11 cellular contexts compared by ENCODE assay signal in genomic region chr1:197675475-197676324, GRCh38.
DNase-seq lines count a peak whose midpoint lies in the region; ATAC-seq, FAIRE-seq and TF ChIP-seq lines count a peak whose summit lies in the region.
"Had no signal": no experiment of that assay in that cellular context is flagged by ENCODE, and none has a peak within 500 bp of the region (broad histone marks: within the 10 kb centered on the region; RNA-seq: fewer than 3 reads in every experiment).

No MANE protein-coding gene starts in this region.

- H3K9me3 ChIP-seq in kidney (ENCODE audit: control insufficient read depth in 1 of 2, low read length in 2 of 2) (no peaks in the 10 kb centered on the region), uterus (no peaks in the 10 kb centered on the region)
- H3K9me3 ChIP-seq: SJCRH30 had no signal

- no peaks in the 10 kb centered on the region for H3K27me3 Mint-ChIP-seq in WTC11 (ENCODE audit: low read depth)
- H3K27me3 Mint-ChIP-seq: CD4-positive, CD25-positive, alpha-beta regulatory T cell had no signal

- H3K36me3 ChIP-seq in kidney (ENCODE audit: control insufficient read depth in 1 of 2, insufficient read depth in 2 of 2, low read length in 2 of 2) (no peaks in the 10 kb centered on the region), uterus (no peaks in the 10 kb centered on the region)
- H3K36me3 ChIP-seq: SJCRH30 had no signal

- H3K27me3 ChIP-seq in uterus, result no peaks in the 10 kb centered on the region
- H3K27me3 ChIP-seq: SJCRH30 had no signal

- H3K4me3 Mint-ChIP-seq in WTC11, result peak overlapping the region; percentile 30

- no peaks in the 10 kb centered on the region for H3K9me3 Mint-ChIP-seq in WTC11
- H3K9me3 Mint-ChIP-seq: CD4-positive, CD25-positive, alpha-beta regulatory T cell had no signal

- no peak overlapping the region for H3K27ac Mint-ChIP-seq in WTC11

- H3K9ac ChIP-seq in kidney (ENCODE audit: low read length in 2 of 2), result no peak overlapping the region

- intact Hi-C loops in kidney (cut with DNase I), result no loop called here
- intact Hi-C loops in uterus (cut with DNase I; ENCODE audit: low total_unique reads), result no loop called here

- peak; percentile 17 for DNase-seq in SKM-1 treated with dmso at 0.1 percent for 144 hours (lab: John Stamatoyannopoulos, UW; ENCODE audit: unreplicated experiment)
- no peak for DNase-seq in SKM-1 (lab: John Stamatoyannopoulos, UW; ENCODE audit: unreplicated experiment)
- DNase-seq in WTC11 (ENCODE audit: low spot score), result no peak
- DNase-seq in kidney, result no peak
- peak; percentile 13 to 16 for DNase-seq in uterus
- DNase-seq in GM19238 (ENCODE audit: insufficient read length, low spot score), result no peak
- DNase-seq in globus pallidus (ENCODE audit: low spot score), result no peak
- DNase-seq in glomerular visceral epithelial cell (ENCODE audit: extremely low spot score), result no peak
- DNase-seq: CD4-positive, CD25-positive, alpha-beta regulatory T cell; SJCRH30; stimulated activated CD4-positive, alpha-beta T cell treated with anti-CD3 and anti-CD28 coated beads, Interleukin-12 subunit alpha, Interleukin-12 subunit beta, amount 100 ng/mL, for 4 hours had no signal

- CTCF ChIA-PET in WTC11 (lab: Charles Lee), result no interaction called here

- H3K27ac ChIP-seq in kidney (ENCODE audit: low read depth in 2 of 2, low read length in 2 of 2), result no peak overlapping the region
- H3K27ac ChIP-seq in uterus, result no peak overlapping the region
- H3K27ac ChIP-seq: SJCRH30 had no signal

- H3K4me1 Mint-ChIP-seq in WTC11, result peaks cover 13% of the 10 kb centered on the region

- POLR2A ChIA-PET in WTC11 (lab: Charles Lee), result no interaction called here

- peak; percentile 32 for ATAC-seq in WTC11

- FAIRE-seq in kidney (lab: Jason Lieb, UNC), result no peak

- H3K4me3 ChIP-seq in kidney (ENCODE audit: low read length in 2 of 2) (peak overlapping the region; percentile 16 to 29), uterus (peak overlapping the region in 1 of 2 donors; percentile 12)
- H3K4me3 ChIP-seq: SJCRH30 had no signal

- H3K4me1 ChIP-seq in kidney (ENCODE audit: control insufficient read depth in 1 of 2, insufficient read depth in 1 of 2, low read depth in 1 of 2, low read length in 2 of 2) (no peaks in the 10 kb centered on the region), uterus (no peaks in the 10 kb centered on the region)
- H3K4me1 ChIP-seq: SJCRH30 had no signal

- TF ChIP-seq POLR2A in uterus (IDR thresholded peaks at IDR 0.05), result no peak

- TF ChIP-seq CTCF in WTC11 (IDR thresholded peaks at IDR 0.05), result no peak
- TF ChIP-seq CTCF in kidney (IDR thresholded peaks at IDR 0.05; ENCODE audit: borderline replicate concordance, extremely low read depth, insufficient read depth), result no peak
- no peak for TF ChIP-seq CTCF in uterus (IDR thresholded peaks at IDR 0.05)

- H3K36me3 Mint-ChIP-seq in WTC11, result no peaks in the 10 kb centered on the region
- H3K36me3 Mint-ChIP-seq: CD4-positive, CD25-positive, alpha-beta regulatory T cell had no signal

TF ChIP-seq in WTC11, 78 proteins besides CTCF, POLR2A, EP300 and RAD21 (continues in another document):
- TF ChIP-seq PRRX2 (CRISPR knock-in tag; IDR thresholded peaks at IDR 0.05), result no peak
- TF ChIP-seq ZSCAN18 (CRISPR knock-in tag; IDR thresholded peaks at IDR 0.05), result no peak
- no peak for TF ChIP-seq ZNF396 (CRISPR knock-in tag; IDR thresholded peaks at IDR 0.05; ENCODE audit: borderline replicate concordance)
- no peak for TF ChIP-seq ATF3 (CRISPR knock-in tag; conservative IDR thresholded peaks at IDR 0.05)
- TF ChIP-seq ATF6 (CRISPR knock-in tag; IDR thresholded peaks at IDR 0.05), result no peak
- TF ChIP-seq ZNF671 (CRISPR knock-in tag; IDR thresholded peaks at IDR 0.05), result no peak
- TF ChIP-seq MYBL2 (CRISPR knock-in tag; IDR thresholded peaks at IDR 0.05), result no peak
- no peak for TF ChIP-seq ZNF121 (CRISPR knock-in tag; IDR thresholded peaks at IDR 0.05)
- no peak for TF ChIP-seq IRF1 (CRISPR knock-in tag; IDR thresholded peaks at IDR 0.05)
- no peak for TF ChIP-seq E2F1 (CRISPR knock-in tag; IDR thresholded peaks at IDR 0.05)
- no peak for TF ChIP-seq TP53 (CRISPR knock-in tag; IDR thresholded peaks at IDR 0.05)
- TF ChIP-seq CREM (CRISPR knock-in tag; IDR thresholded peaks at IDR 0.05), result no peak
- no peak for TF ChIP-seq PRDM15 (CRISPR knock-in tag; IDR thresholded peaks at IDR 0.05)
- TF ChIP-seq MXD4 (CRISPR knock-in tag; IDR thresholded peaks at IDR 0.05; ENCODE audit: borderline replicate concordance), result no peak
- TF ChIP-seq CREB1 (CRISPR knock-in tag; IDR thresholded peaks at IDR 0.05), result no peak
- no peak for TF ChIP-seq CBFB (CRISPR knock-in tag; IDR thresholded peaks at IDR 0.05; ENCODE audit: low read depth)

Comparison
In these comparisons a context has a peak if more than half of its experiments do, and no peak if none do; other contexts are left out.
1. DNase-seq: peak in SKM-1 treated with dmso at 0.1 percent for 144 hours (single experiment) and uterus (2 of 2); none in SKM-1 (single experiment), WTC11 (single experiment), kidney (single experiment), GM19238 (single experiment), globus pallidus (single experiment) and glomerular visceral epithelial cell (single experiment).